In genomic region chr6:75333811-75334210, GRCh38 we compare ENCODE assay signal across 19 cellular contexts. TPM values are rescaled to one million over a fixed set of nuclear protein-coding genes. Genes with fewer than 3 reads are reported as not detected.
DNase-seq lines count a peak whose midpoint lies in the region; ATAC-seq, FAIRE-seq and TF ChIP-seq lines count a peak whose summit lies in the region.
"Had no signal": no experiment of that assay in that cellular context is flagged by ENCODE, and none has a peak within 500 bp of the region (broad histone marks: within the 10 kb centered on the region; RNA-seq: fewer than 3 reads in every experiment).

No MANE protein-coding gene starts in this region.

- H3K27me3 ChIP-seq in endothelial cell of umbilical vein (ENCODE audit: control insufficient read depth in 2 of 2, insufficient read depth in 2 of 2, low read length in 2 of 2) (no peaks in the 10 kb centered on the region), upper lobe of left lung (no peaks in the 10 kb centered on the region)
- H3K27me3 ChIP-seq: brain microvascular endothelial cell had no signal

- H3K9me1 ChIP-seq in endothelial cell of umbilical vein (replicated peaks; ENCODE audit: control insufficient read depth, extremely low read depth, insufficient read depth, low read length), result no peaks in the 10 kb centered on the region

- no peak overlapping the region for H3K27ac ChIP-seq in endothelial cell of umbilical vein (ENCODE audit: insufficient read depth, low read depth, low read length)
- peak overlapping the region; percentile 15 to 69 (median 42) for H3K27ac ChIP-seq in upper lobe of left lung
- H3K27ac ChIP-seq: 22Rv1 had no signal

- H3K4me3 ChIP-seq in endothelial cell of umbilical vein (replicated peaks in 1 of 3; ENCODE audit: insufficient read depth in 1 of 3, low read depth in 1 of 3, low read length in 3 of 3) (peak overlapping the region in 1 of 3 experiments; percentile 2), upper lobe of left lung (peak overlapping the region in 2 of 4 donors; percentile 7 to 10)

- TF ChIP-seq POLR2A in endothelial cell of umbilical vein (IDR thresholded peaks at IDR 0.05; ENCODE audit: low read depth, low read length) (no peak), upper lobe of left lung (IDR thresholded peaks at IDR 0.05) (no peak)

- no peak overlapping the region for H2AFZ ChIP-seq in endothelial cell of umbilical vein (ENCODE audit: low read depth, low read length)

- no peak for FAIRE-seq in endothelial cell of umbilical vein (lab: Jason Lieb, UNC)
- FAIRE-seq: TTC549 had no signal

- POLR2A ChIA-PET in endothelial cell of umbilical vein (lab: Charles Lee), result no interaction called here

- no peak for TF ChIP-seq CTCF in endothelial cell of umbilical vein (IDR thresholded peaks at IDR 0.05; ENCODE audit: extremely low read depth in 1 of 2, insufficient read depth in 1 of 2, low read depth in 1 of 2, low read length in 2 of 2)
- no peak for TF ChIP-seq CTCF in upper lobe of left lung (IDR thresholded peaks at IDR 0.05)

- H3K9ac ChIP-seq in endothelial cell of umbilical vein (replicated peaks; ENCODE audit: extremely low read depth, insufficient read depth, low read length), result peak overlapping the region; percentile 6

- H3K4me1 ChIP-seq in endothelial cell of umbilical vein (ENCODE audit: control insufficient read depth, extremely low read depth, insufficient read depth, low read length), result peaks cover 24% of the 10 kb centered on the region
- peaks cover 0 to 9% (median 3%) of the 10 kb centered on the region in 4 donors for H3K4me1 ChIP-seq in upper lobe of left lung

- H3K36me3 ChIP-seq in endothelial cell of umbilical vein (ENCODE audit: control insufficient read depth in 2 of 2, extremely low read depth in 1 of 2, insufficient read depth in 2 of 2, low read length in 2 of 2) (no peaks in the 10 kb centered on the region), upper lobe of left lung (no peaks in the 10 kb centered on the region)
- H3K36me3 ChIP-seq: brain microvascular endothelial cell had no signal

- ATAC-seq in Right ventricle myocardium superior (ENCODE audit: poor library complexity) (peak; percentile 11), upper lobe of left lung (ENCODE audit: low FRiP score in 2 of 2) (no peak)

- no peaks in the 10 kb centered on the region for H3K79me2 ChIP-seq in endothelial cell of umbilical vein (ENCODE audit: control insufficient read depth, insufficient read depth, low read length)

- no peak for TF ChIP-seq EP300 in upper lobe of left lung (IDR thresholded peaks at IDR 0.05)

- H3K9me3 ChIP-seq in endothelial cell of umbilical vein (replicated peaks; ENCODE audit: control insufficient read depth, insufficient read depth, low read length) (no peaks in the 10 kb centered on the region), upper lobe of left lung (no peaks in the 10 kb centered on the region)

- dilution Hi-C loops in endothelial cell of umbilical vein (cut with MboI; ENCODE audit: extremely low pct_ligation_motif_present, low sequenced_read_pairs), result no loop called here

- H4K20me1 ChIP-seq in endothelial cell of umbilical vein (replicated peaks; ENCODE audit: control insufficient read depth, extremely low read depth, insufficient read depth, low read length), result no peaks in the 10 kb centered on the region

- WGBS in upper lobe of left lung, 2 donors, result 52 to 56% methylated on average over 2 of the region's 2 CpGs

- BruUV-seq in endothelial cell of umbilical vein (replicated peaks; lab: Mats Ljungman, UMichigan), result no TSS peak

- DNase-seq in Right ventricle myocardium superior (no peak), cardiac septum (ENCODE audit: low spot score) (no peak), endothelial cell of umbilical vein (ENCODE audit: low read depth, low spot score) (no peak), medulla oblongata (ENCODE audit: extremely low spot score) (peak; percentile 39), upper lobe of left lung (no peak), AG08396 (ENCODE audit: low spot score) (no peak), HK-2 (ENCODE audit: unreplicated experiment) (no peak), H4 (ENCODE audit: low spot score) (no peak)
- DNase-seq: activated CD4-positive, alpha-beta T cell treated with anti-CD3 and anti-CD28 coated beads, Interleukin-2, amount 50 U/mL, for 1 hour; activated naive CD4-positive, alpha-beta T cell treated with anti-CD3 and anti-CD28 coated beads, Interleukin-2, amount 50 U/mL, for 16 hours; activated T-cell treated with anti-CD3 and anti-CD28 coated beads, Interleukin-2, amount 50 U/mL, for 24 hours; brain microvascular endothelial cell; NCI-H1092; NCI-H2107; NCI-H774; stimulated activated CD4-positive, alpha-beta T cell treated with anti-CD3 and anti-CD28 coated beads, Interleukin-4, amount 100 ng/mL, for 24 hours; stimulated activated CD8-positive, alpha-beta memory T cell treated with anti-CD3 and anti-CD28 coated beads, Interleukin-4, amount 100 ng/mL, for 48 hours had no signal

- intact Hi-C loops in Right ventricle myocardium superior (cut with DNase I), result no loop called here
- intact Hi-C loops in cardiac septum (cut with DNase I), result no loop called here
- intact Hi-C loops in endothelial cell of umbilical vein (cut with micrococcal nuclease), result no loop called here

- CTCF ChIA-PET in endothelial cell of umbilical vein (lab: Charles Lee), result interaction anchor here (1.1 to 2.0 kb wide), 5 partner anchors 16 to 37 kb away, joined by 3 to 8 read pairs (median 5); no protein-coding TSS in a partner anchor

- no peak overlapping the region for H3K4me2 ChIP-seq in endothelial cell of umbilical vein (ENCODE audit: insufficient read depth, low read length)

TF ChIP-seq in endothelial cell of umbilical vein, 7 proteins besides CTCF, POLR2A, EP300 and RAD21:
- TF ChIP-seq POLR2AphosphoS5 (IDR thresholded peaks at IDR 0.05; ENCODE audit: insufficient read depth, low read depth, low read length) (no peak), GATA2 (IDR thresholded peaks at IDR 0.05; ENCODE audit: insufficient read depth, insufficient read length, low read depth, low read length) (no peak), FOS (IDR thresholded peaks at IDR 0.05; ENCODE audit: borderline replicate concordance, insufficient read depth, low read length) (no peak), MYC (IDR thresholded peaks at IDR 0.05; ENCODE audit: low read depth, low read length) (no peak)
TF ChIP-seq in endothelial cell of umbilical vein: peak in this region for 0.

RNA-seq across cellular contexts. Expression of gene TMEM30A, which starts 49.2 kb away (rescaled TPM):
- total RNA-seq in Right ventricle myocardium superior, result 40.0 TPM
- total RNA-seq in cardiac septum, result 57.4 TPM
- 197 and 213 TPM in 2 replicates for total RNA-seq in endothelial cell of umbilical vein
- polyA plus RNA-seq in endothelial cell of umbilical vein, result 26.6 and 42.2 TPM in 2 replicates
- 40.9 and 41.1 TPM in 2 replicates for polyA plus RNA-seq in endothelial cell of umbilical vein (2011; cell fraction: cytosol; rRNA removed)
- polyA plus RNA-seq in endothelial cell of umbilical vein (2011; cell fraction: nucleus; rRNA removed), result 57.1 and 70.7 TPM in 2 replicates
- 200 and 209 TPM in 2 replicates for polyA plus RNA-seq in endothelial cell of umbilical vein (2012)
- 61.1 and 80.6 TPM in 2 replicates for polyA minus RNA-seq in endothelial cell of umbilical vein
- polyA minus RNA-seq in endothelial cell of umbilical vein (2011; cell fraction: cytosol; rRNA and poly(A)+ RNA removed), result 8.8 TPM
- polyA minus RNA-seq in endothelial cell of umbilical vein (2011; cell fraction: nucleus; rRNA and poly(A)+ RNA removed), result 66.2 and 80.0 TPM in 2 replicates
- total RNA-seq in upper lobe of left lung, result 100 to 1,000 TPM in 4 of 6 donors, 10 to 100 TPM in 2; 38.8 to 177 (median 140) TPM
- total RNA-seq in H4 (2014; rRNA removed; shearing (Covaris generic)), result 132 and 152 TPM in 2 replicates
